In genomic region chr1:201085902-201086735, GRCh38 we compare ENCODE assay signal across 8 cellular contexts. TPM values are rescaled to one million over a fixed set of nuclear protein-coding genes. Genes with fewer than 3 reads are reported as not detected.
DNase-seq lines count a peak whose midpoint lies in the region; ATAC-seq and FAIRE-seq lines count a peak whose summit lies in the region.

No MANE protein-coding gene starts in this region.

- DNase-seq in AG20443 (ENCODE audit: low spot score) (peak; percentile 89), GM19239 (ENCODE audit: insufficient read length, low spot score) (peak; percentile 40), NOMO-1 treated with dmso at 0.1 percent for 144 hours (lab: John Stamatoyannopoulos, UW; ENCODE audit: unreplicated experiment) (peak; percentile 10), head of caudate nucleus (peak in 41 of 42 donors; percentile 26 to 85 (median 61)), putamen (ENCODE audit: low spot score) (peak; percentile 18), amniotic stem cell (lab: John Stamatoyannopoulos, UW) (no peak)
- DNase-seq in activated T-cell treated with anti-CD3 and anti-CD28 coated beads, Interleukin-2, amount 50 U/mL, for 72 hours, result peak; percentile 44 to 45

- FAIRE-seq in GM19239 (lab: Jason Lieb, UNC), result no peak

- peaks cover 10% of the 10 kb centered on the region for H3K27me3 Mint-ChIP-seq in activated T-cell treated with anti-CD3 and anti-CD28 coated beads, Interleukin-2, amount 50 U/mL, for 72 hours (ENCODE audit: low read depth)

- H3K4me1 Mint-ChIP-seq in activated T-cell treated with anti-CD3 and anti-CD28 coated beads, Interleukin-2, amount 50 U/mL, for 72 hours (ENCODE audit: low read depth), result peaks cover 6% of the 10 kb centered on the region

- no peaks in the 10 kb centered on the region for H3K9me3 Mint-ChIP-seq in activated T-cell treated with anti-CD3 and anti-CD28 coated beads, Interleukin-2, amount 50 U/mL, for 72 hours

- H3K27ac Mint-ChIP-seq in activated T-cell treated with anti-CD3 and anti-CD28 coated beads, Interleukin-2, amount 50 U/mL, for 72 hours, result no peak overlapping the region

- ATAC-seq in activated T-cell treated with anti-CD3 and anti-CD28 coated beads, Interleukin-2, amount 50 U/mL, for 72 hours (replicated peaks in 1 of 2), result peak; percentile 63 to 68
- ATAC-seq in GM18517 (IDR thresholded peaks at IDR 0.05; ENCODE audit: unreplicated experiment), result no peak

- no peaks in the 10 kb centered on the region for H3K36me3 Mint-ChIP-seq in activated T-cell treated with anti-CD3 and anti-CD28 coated beads, Interleukin-2, amount 50 U/mL, for 72 hours (ENCODE audit: insufficient read depth in 2 of 2)

- no peak overlapping the region for H3K4me3 Mint-ChIP-seq in activated T-cell treated with anti-CD3 and anti-CD28 coated beads, Interleukin-2, amount 50 U/mL, for 72 hours

- intact Hi-C loops in head of caudate nucleus (cut with DNase I), result no loop called here

RNA-seq across cellular contexts. Expression of gene CACNA1S, which starts 26.1 kb away (rescaled TPM):
- total RNA-seq in activated T-cell treated with anti-CD3 and anti-CD28 coated beads, Interleukin-2, amount 50 U/mL, for 72 hours, result not detected

RNA-seq across cellular contexts. Expression of gene ASCL5, which starts 40.9 kb away (rescaled TPM):
- under 1 TPM; 0.16 to 0.22 TPM for total RNA-seq in activated T-cell treated with anti-CD3 and anti-CD28 coated beads, Interleukin-2, amount 50 U/mL, for 72 hours
